ENCODE assay signal across 2 cellular contexts in genomic region chr7:100012385-100013327, GRCh38.
TF ChIP-seq lines count a peak whose summit lies in the region.
"Not testable (repeated sequence)": the region's sequence is repeated elsewhere in the genome, so short reads cannot be mapped to it uniquely, and the experiment has no call there.

No MANE protein-coding gene starts in this region.

TF ChIP-seq in HEK293, 187 proteins besides CTCF, POLR2A, EP300 and RAD21:
- peak; percentile 34; the same call in 1 of the 2 replicates for TF ChIP-seq YY2 (tag by site-specific recombination; IDR thresholded peaks at IDR 0.05)
- TF ChIP-seq BCL6B (tag by site-specific recombination; IDR thresholded peaks at IDR 0.05): peak; percentile 84
- TF ChIP-seq ZNF169 (tag by site-specific recombination; IDR thresholded peaks at IDR 0.05): peak; percentile 67; the same call in 1 of the 2 replicates
- TF ChIP-seq PRDM4 (tag by site-specific recombination; IDR thresholded peaks at IDR 0.05): peak; percentile 97

TF ChIP-seq in HepG2, 621 proteins besides CTCF, POLR2A, EP300 and RAD21 (continues in another document):
- TF ChIP-seq CEBPG (CRISPR knock-in tag; IDR thresholded peaks at IDR 0.05) (peak; percentile 81), ZNF292 (CRISPR knock-in tag; IDR thresholded peaks at IDR 0.05; ENCODE audit: borderline replicate concordance, low read depth) (0 out of 2 replicates have a peak, but pooled peaks have one; percentile 18), TFAP4 (IDR thresholded peaks at IDR 0.05; ENCODE audit: borderline replicate concordance, low read depth) (peak; percentile 90; the same call in 1 of the 2 replicates), SOX13 (CRISPR knock-in tag; conservative IDR thresholded peaks at IDR 0.05 in 1 of 2, IDR thresholded peaks at IDR 0.05 in 1 of 2) (peak in 1 of 2 experiments; percentile 77; a peak in 2 of 4 replicates), ZNF574 (CRISPR knock-in tag; IDR thresholded peaks at IDR 0.05) (peak; percentile 60), SAP130 (CRISPR knock-in tag; IDR thresholded peaks at IDR 0.05; ENCODE audit: low read depth) (peak; percentile 36), HDAC2 (CRISPR knock-in tag; IDR thresholded peaks at IDR 0.05) (peak; percentile 49; the same call in 1 of the 2 replicates), NFKBIZ (CRISPR knock-in tag; IDR thresholded peaks at IDR 0.05) (0 out of 2 replicates have a peak, but pooled peaks have one; percentile 35), MED1 (CRISPR knock-in tag; IDR thresholded peaks at IDR 0.05) (peak; percentile 49), SKI (IDR thresholded peaks at IDR 0.05; ENCODE audit: partially characterized antibody) (peak; percentile 29), CREM (IDR thresholded peaks at IDR 0.05) (peak; percentile 48; the same call in 1 of the 2 replicates), ZFP1 (CRISPR knock-in tag; IDR thresholded peaks at IDR 0.05) (0 out of 2 replicates have a peak, but pooled peaks have one; percentile 61), CEBPB (IDR thresholded peaks at IDR 0.05; ENCODE audit: borderline replicate concordance, low read depth, low read length) (peak; percentile 87), KAT8 (CRISPR knock-in tag; IDR thresholded peaks at IDR 0.05) (peak; percentile 50; the same call in 1 of the 2 replicates), ARID5B (CRISPR knock-in tag; IDR thresholded peaks at IDR 0.05) (peak; percentile 61), SALL1 (CRISPR knock-in tag; IDR thresholded peaks at IDR 0.05) (peak; percentile 33; the same call in 1 of the 2 replicates), RARA (CRISPR knock-in tag; IDR thresholded peaks at IDR 0.05) (peak; percentile 73), GATAD2A (CRISPR knock-in tag; IDR thresholded peaks at IDR 0.05) (peak; percentile 82), RXRA (CRISPR knock-in tag; IDR thresholded peaks at IDR 0.05) (0 out of 2 replicates have a peak, but pooled peaks have one; percentile 19), PRDM4 (CRISPR knock-in tag; IDR thresholded peaks at IDR 0.05; ENCODE audit: borderline replicate concordance) (peak; percentile 97), BCL6 (CRISPR knock-in tag; IDR thresholded peaks at IDR 0.05) (peak; percentile 99), NFIC (IDR thresholded peaks at IDR 0.05; ENCODE audit: low read length) (0 out of 2 replicates have a peak, but pooled peaks have one; percentile 23), HOXA3 (CRISPR knock-in tag; IDR thresholded peaks at IDR 0.05) (peak; percentile 33; the same call in 1 of the 2 replicates), SSRP1 (CRISPR knock-in tag; IDR thresholded peaks at IDR 0.05) (0 out of 2 replicates have a peak, but pooled peaks have one; percentile 33), TEAD3 (CRISPR knock-in tag; optimal IDR thresholded peaks at IDR 0.05; ENCODE audit: borderline replicate concordance) (peak; percentile 40), PAXIP1 (CRISPR knock-in tag; conservative IDR thresholded peaks at IDR 0.05) (peak; percentile 47; the same call in 1 of the 2 replicates), KLF16 (CRISPR knock-in tag; IDR thresholded peaks at IDR 0.05) (peak in 1 of 2 experiments; percentile 42; a peak in 1 of 4 replicates), IRF9 (CRISPR knock-in tag; IDR thresholded peaks at IDR 0.05; ENCODE audit: borderline replicate concordance) (0 out of 2 replicates have a peak, but pooled peaks have one; percentile 16), TCF7 (IDR thresholded peaks at IDR 0.05; ENCODE audit: low read depth) (peak; percentile 64; the same call in 1 of the 2 replicates), FOSL2 (CRISPR knock-in tag; IDR thresholded peaks at IDR 0.05) (0 out of 2 replicates have a peak, but pooled peaks have one; percentile 6), ATF4 (CRISPR knock-in tag; IDR thresholded peaks at IDR 0.05) (peak in 1 of 2 experiments; percentile 33; a peak in 1 of 4 replicates), ERF (CRISPR knock-in tag; IDR thresholded peaks at IDR 0.05) (0 out of 2 replicates have a peak, but pooled peaks have one; percentile 5), THAP11 (CRISPR knock-in tag; IDR thresholded peaks at IDR 0.05) (peak; percentile 41; the same call in 1 of the 2 replicates), THRA (CRISPR knock-in tag; IDR thresholded peaks at IDR 0.05; ENCODE audit: borderline replicate concordance) (0 out of 2 replicates have a peak, but pooled peaks have one; percentile 48), FOXO4 (CRISPR knock-in tag; conservative IDR thresholded peaks at IDR 0.05) (0 out of 2 replicates have a peak, but pooled peaks have one; percentile 41)
- not testable (repeated sequence) for TF ChIP-seq SOX13 (IDR thresholded peaks at IDR 0.05); CREM (CRISPR knock-in tag; IDR thresholded peaks at IDR 0.05)
